1 cellular context compared by ENCODE assay signal in the genomic region with DNA sequence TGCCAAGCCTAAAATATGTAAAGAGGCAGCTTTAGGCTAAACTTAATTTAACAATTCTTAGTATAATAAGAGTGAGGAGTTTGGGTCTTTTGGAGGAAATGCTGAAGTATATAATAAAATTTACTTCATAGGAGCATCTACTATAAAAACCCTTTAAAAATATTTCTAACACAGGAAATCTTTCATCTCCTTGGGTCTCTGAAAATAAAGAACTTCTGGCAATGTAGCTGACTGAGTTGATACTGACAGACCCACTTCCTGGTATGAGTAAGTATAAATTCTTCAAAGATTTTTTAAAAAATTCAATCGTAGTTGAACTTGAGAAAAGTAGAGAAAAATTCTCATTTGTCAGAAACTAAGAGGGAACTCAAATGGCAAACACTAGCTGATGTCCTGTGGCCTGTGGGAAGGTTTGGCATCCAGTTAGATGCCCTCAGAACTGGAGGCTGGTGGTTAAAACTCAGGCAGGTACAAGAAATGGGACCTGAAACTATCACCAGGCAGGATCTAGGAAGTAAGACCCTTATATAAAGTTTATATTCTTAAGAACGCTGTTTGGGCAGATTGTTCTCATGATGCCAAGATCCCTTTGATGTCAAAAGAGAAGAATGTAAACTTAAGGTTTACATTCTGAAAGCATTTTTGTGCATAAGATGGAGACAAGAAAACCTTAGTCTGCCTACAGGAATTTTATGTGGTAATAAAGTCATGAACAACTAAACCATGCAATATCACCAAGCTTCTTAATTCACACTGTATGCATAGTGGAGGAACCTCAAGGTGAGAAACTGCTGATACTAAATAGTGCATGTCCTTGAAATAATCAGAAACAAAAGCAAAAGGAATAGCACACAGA.
TF ChIP-seq lines count a peak whose summit lies in the region.

No MANE protein-coding gene starts in this region.

TF ChIP-seq in SK-N-SH treated with all-trans-retinoic acid at 6 μM for 48 hours, 23 proteins besides CTCF, POLR2A, EP300 and RAD21 (continued from another document):
- TF ChIP-seq PATZ1 (CRISPR knock-in tag; IDR thresholded peaks at IDR 0.05; ENCODE audit: borderline replicate concordance) (no peak), BACH2 (CRISPR knock-in tag; IDR thresholded peaks at IDR 0.05; ENCODE audit: borderline replicate concordance) (no peak), ISL1 (CRISPR knock-in tag; IDR thresholded peaks at IDR 0.05) (no peak), SNAI2 (CRISPR knock-in tag; IDR thresholded peaks at IDR 0.05) (no peak), RARB (CRISPR knock-in tag; IDR thresholded peaks at IDR 0.05) (no peak), ZFP3 (CRISPR knock-in tag; IDR thresholded peaks at IDR 0.05) (no peak), TSHZ2 (CRISPR knock-in tag; IDR thresholded peaks at IDR 0.05) (no peak), TOX (CRISPR knock-in tag; IDR thresholded peaks at IDR 0.05; ENCODE audit: borderline replicate concordance) (no peak), CREB5 (CRISPR knock-in tag; IDR thresholded peaks at IDR 0.05; ENCODE audit: low read depth) (no peak), ZNF565 (CRISPR knock-in tag; conservative IDR thresholded peaks at IDR 0.05; ENCODE audit: low read depth) (no peak), PPARA (CRISPR knock-in tag; IDR thresholded peaks at IDR 0.05; ENCODE audit: borderline replicate concordance) (no peak)
TF ChIP-seq in SK-N-SH treated with all-trans-retinoic acid at 6 μM for 48 hours: peak in this region for 0.
